14 cellular contexts compared by ENCODE assay signal in genomic region chr13:97749174-97749573, GRCh38.
DNase-seq lines count a peak whose midpoint lies in the region; ATAC-seq and TF ChIP-seq lines count a peak whose summit lies in the region.
"Had no signal": no experiment of that assay in that cellular context is flagged by ENCODE, and none has a peak within 500 bp of the region (broad histone marks: within the 10 kb centered on the region; RNA-seq: fewer than 3 reads in every experiment).

No MANE protein-coding gene starts in this region.

- H3K27ac ChIP-seq in VCaP: no peak overlapping the region
- H3K27ac ChIP-seq: HL-60, SK-N-MC, skin epidermis had no signal

- no peak for ATAC-seq in HG02885 (IDR thresholded peaks at IDR 0.05; ENCODE audit: poor library complexity, unreplicated experiment)
- ATAC-seq: naive thymus-derived CD4-positive, alpha-beta T cell had no signal

- DNase-seq in SIG-M5 treated with dmso at 0.1 percent for 504 hours (lab: John Stamatoyannopoulos, UW; ENCODE audit: unreplicated experiment) (peak; percentile 7), SIG-M5 (lab: John Stamatoyannopoulos, UW) (no peak), medulla oblongata (ENCODE audit: extremely low spot score) (peak; percentile 23), NCI-H187 (lab: John Stamatoyannopoulos, UW) (no peak)
- DNase-seq in NK-92 treated with Interleukin-12 subunit alpha and Interleukin-12 subunit beta, amount 100 ng/mL, for 24 hours (lab: John Stamatoyannopoulos, UW): no peak
- DNase-seq: amygdala; naive thymus-derived CD4-positive, alpha-beta T cell; NCI-H187 treated with DMSO at 0.1 percent for 48 hours had no signal

- TF ChIP-seq CTCF in LNCAP (IDR thresholded peaks at IDR 0.05) (peak; percentile 27; the same call in 1 of the 2 replicates), VCaP (conservative IDR thresholded peaks at IDR 0.05) (peak; percentile 28; the same call in 1 of the 2 replicates)

Comparison
In these comparisons a context has a peak if more than half of its experiments do, and no peak if none do; other contexts are left out.
1. DNase-seq: peak in SIG-M5 treated with dmso at 0.1 percent for 504 hours (single experiment) and medulla oblongata (single experiment); none in SIG-M5 (single experiment), NK-92 treated with Interleukin-12 subunit alpha and Interleukin-12 subunit beta, amount 100 ng/mL, for 24 hours (single experiment) and NCI-H187 (0 of 2).